ENCODE assay signal across 12 cellular contexts in genomic region chr16:49598386-49599170, GRCh38.
A peak's percentile ranks its signal among the peaks of the same experiment; 100 is the strongest.
DNase-seq lines count a peak whose midpoint lies in the region; ATAC-seq and TF ChIP-seq lines count a peak whose summit lies in the region.
"Had no signal": no experiment of that assay in that cellular context is flagged by ENCODE, and none has a peak within 500 bp of the region (broad histone marks: within the 10 kb centered on the region; RNA-seq: fewer than 3 reads in every experiment).

No MANE protein-coding gene starts in this region.

- H3K27me3 Mint-ChIP-seq in type B pancreatic cell: peaks cover 7% of the 10 kb centered on the region

- no peaks in the 10 kb centered on the region for H3K4me1 ChIP-seq in colonic mucosa

- no peaks in the 10 kb centered on the region for H3K9me3 ChIP-seq in colonic mucosa

- no peaks in the 10 kb centered on the region for H3K27me3 ChIP-seq in colonic mucosa

- no peaks in the 10 kb centered on the region for H3K36me3 ChIP-seq in colonic mucosa

- no peak overlapping the region for H3K27ac ChIP-seq in colonic mucosa

- DNase-seq in type B pancreatic cell (ENCODE audit: extremely low spot score, unreplicated experiment) (peak; percentile 54), colonic mucosa (no peak), NCI-H1092 (lab: John Stamatoyannopoulos, UW) (no peak), midbrain (lab: John Stamatoyannopoulos, UW) (no peak)
- DNase-seq: DMS153, KG1, left ventricle myocardium superior had no signal

- peaks cover 61% of the 10 kb centered on the region for H3K4me1 Mint-ChIP-seq in type B pancreatic cell (ENCODE audit: unreplicated experiment)

- H3K4me3 Mint-ChIP-seq in type B pancreatic cell: no peak overlapping the region
- H3K4me3 Mint-ChIP-seq: activated naive CD8-positive, alpha-beta T cell; stimulated activated naive CD8-positive, alpha-beta T cell treated with anti-CD3 and anti-CD28 coated beads, Interleukin-15, Interleukin-2, amounts not matched to agents 100 ng/mL and 50 ng/mL, for 24 hours had no signal

- ATAC-seq in GM19025 (IDR thresholded peaks at IDR 0.05; ENCODE audit: low read depth, unreplicated experiment) (peak; percentile 64), GM21723 (IDR thresholded peaks at IDR 0.05; ENCODE audit: unreplicated experiment) (peak; percentile 85), HG03439 (IDR thresholded peaks at IDR 0.05; ENCODE audit: unreplicated experiment) (peak; percentile 69)
- ATAC-seq: left ventricle myocardium superior had no signal

- no peaks in the 10 kb centered on the region for H3K36me3 Mint-ChIP-seq in type B pancreatic cell
- H3K36me3 Mint-ChIP-seq: activated naive CD8-positive, alpha-beta T cell had no signal

- H3K9ac ChIP-seq in colonic mucosa (ENCODE audit: low read depth in 2 of 2, low read length in 2 of 2): no peak overlapping the region

- TF ChIP-seq CTCF in type B pancreatic cell (conservative IDR thresholded peaks at IDR 0.05) (no peak), colonic mucosa (IDR thresholded peaks at IDR 0.05) (no peak)

- no peak overlapping the region for H3K4me3 ChIP-seq in colonic mucosa

- H3K9me3 Mint-ChIP-seq in type B pancreatic cell: no peaks in the 10 kb centered on the region
- H3K9me3 Mint-ChIP-seq: stimulated activated naive CD8-positive, alpha-beta T cell treated with anti-CD3 and anti-CD28 coated beads, Interleukin-15, Interleukin-2, amounts not matched to agents 100 ng/mL and 50 ng/mL, for 24 hours had no signal

- no peak overlapping the region for H3K27ac Mint-ChIP-seq in type B pancreatic cell
- H3K27ac Mint-ChIP-seq: activated naive CD8-positive, alpha-beta T cell; stimulated activated naive CD8-positive, alpha-beta T cell treated with anti-CD3 and anti-CD28 coated beads, Interleukin-15, Interleukin-2, amounts not matched to agents 100 ng/mL and 50 ng/mL, for 24 hours had no signal

- intact Hi-C loops in colonic mucosa (cut with DNase I): no loop called here
